In genomic region chr10:124696446-124697392, GRCh38 we compare ENCODE assay signal across 8 cellular contexts. TPM values are rescaled to one million over a fixed set of nuclear protein-coding genes. Genes with fewer than 3 reads are reported as not detected.
DNase-seq lines count a peak whose midpoint lies in the region; ATAC-seq and TF ChIP-seq lines count a peak whose summit lies in the region.

No MANE protein-coding gene starts in this region.

- peaks cover 21% of the 10 kb centered on the region for H3K36me3 Mint-ChIP-seq in endothelial cell (ENCODE audit: low read depth, unreplicated experiment)

- no peaks in the 10 kb centered on the region for H3K9me3 ChIP-seq in aorta (ENCODE audit: control insufficient read depth, low read length)

- no peaks in the 10 kb centered on the region for H3K27me3 ChIP-seq in aorta (ENCODE audit: control insufficient read depth in 1 of 2, insufficient read depth in 2 of 2, low read length in 1 of 2)

- TF ChIP-seq CTCF in GM12865 (IDR thresholded peaks at IDR 0.05; ENCODE audit: insufficient read depth, low read depth, low read length, missing control alignments) (no peak), GM20000 (IDR thresholded peaks at IDR 0.05; ENCODE audit: extremely low read depth, missing control alignments) (no peak), endothelial cell (IDR thresholded peaks at IDR 0.05; ENCODE audit: unreplicated experiment) (no peak)

- H3K4me3 Mint-ChIP-seq in endothelial cell (ENCODE audit: unreplicated experiment) = peak overlapping the region; percentile 10

- no peak overlapping the region for H3K27ac ChIP-seq in aorta (ENCODE audit: low read depth in 1 of 2, low read length in 2 of 2)

- peak overlapping the region; percentile 48 for H3K4me3 ChIP-seq in GM12865 (ENCODE audit: low read depth, low read length)
- H3K4me3 ChIP-seq in aorta (ENCODE audit: low read length in 2 of 2) = no peak overlapping the region

- DNase-seq in GM12865 (ENCODE audit: low read depth) = peak; percentile 82
- DNase-seq in GM20000 (ENCODE audit: low spot score) = peak; percentile 81
- DNase-seq in endothelial cell (ENCODE audit: low spot score) = no peak
- peak; percentile 34 to 44 for DNase-seq in aorta
- DNase-seq in NCI-H128 (lab: John Stamatoyannopoulos, UW; ENCODE audit: unreplicated experiment) = no peak
- DNase-seq in AML-193 (lab: John Stamatoyannopoulos, UW) = no peak
- no peak for DNase-seq in AG08396 (ENCODE audit: low spot score)

- no peaks in the 10 kb centered on the region for H3K36me3 ChIP-seq in aorta (ENCODE audit: control insufficient read depth in 1 of 2, insufficient read depth in 2 of 2, low read length in 1 of 2)

- no peaks in the 10 kb centered on the region for H3K9me3 Mint-ChIP-seq in endothelial cell (ENCODE audit: unreplicated experiment)

- H3K4me1 ChIP-seq in aorta (ENCODE audit: control insufficient read depth in 1 of 2, insufficient read depth in 2 of 2, low read length in 2 of 2) = peaks cover 0 to 4% of the 10 kb centered on the region in 2 donors

- ATAC-seq in HG03521 (IDR thresholded peaks at IDR 0.05; ENCODE audit: unreplicated experiment) = peak; percentile 78
- ATAC-seq in aorta (ENCODE audit: low FRiP score) = no peak

- no peak overlapping the region for H3K27ac Mint-ChIP-seq in endothelial cell (ENCODE audit: unreplicated experiment)

- peaks cover 13% of the 10 kb centered on the region for H3K4me1 Mint-ChIP-seq in endothelial cell (ENCODE audit: unreplicated experiment)

- intact Hi-C loops in aorta (cut with DNase I) = no loop called here

- peaks cover 8% of the 10 kb centered on the region for H3K27me3 Mint-ChIP-seq in endothelial cell (ENCODE audit: unreplicated experiment)

- 82 to 87% methylated on average over 19 of the region's 19 CpGs for WGBS in aorta, 2 donors

RNA-seq across cellular contexts. Expression of gene FAM53B, which starts 47.5 kb away (rescaled TPM):
- total RNA-seq in endothelial cell (ENCODE audit: unreplicated experiment) (21.0 TPM), aorta (10 to 100 TPM; 13.4 to 20.6 TPM)
- polyA plus RNA-seq in aorta = 1 to 10 TPM; 5.1 to 5.9 TPM

Comparison
In these comparisons a context has a peak if more than half of its experiments do, and no peak if none do; other contexts are left out.
1. DNase-seq: peak in GM12865 (single experiment), GM20000 (single experiment) and aorta (2 of 2); none in endothelial cell (single experiment), NCI-H128 (single experiment), AML-193 (0 of 2) and AG08396 (single experiment).